1 cellular context compared by ENCODE assay signal in genomic region chr14:103101964-103102688, GRCh38.
TF ChIP-seq lines count a peak whose summit lies in the region.

No MANE protein-coding gene starts in this region.

TF ChIP-seq in IMR-90, 13 proteins besides CTCF, POLR2A, EP300 and RAD21:
- TF ChIP-seq MAZ (IDR thresholded peaks at IDR 0.05; ENCODE audit: borderline replicate concordance, low read depth, low read length) (no peak), BHLHE40 (IDR thresholded peaks at IDR 0.05; ENCODE audit: low read depth, low read length) (no peak)
